In the genomic region with DNA sequence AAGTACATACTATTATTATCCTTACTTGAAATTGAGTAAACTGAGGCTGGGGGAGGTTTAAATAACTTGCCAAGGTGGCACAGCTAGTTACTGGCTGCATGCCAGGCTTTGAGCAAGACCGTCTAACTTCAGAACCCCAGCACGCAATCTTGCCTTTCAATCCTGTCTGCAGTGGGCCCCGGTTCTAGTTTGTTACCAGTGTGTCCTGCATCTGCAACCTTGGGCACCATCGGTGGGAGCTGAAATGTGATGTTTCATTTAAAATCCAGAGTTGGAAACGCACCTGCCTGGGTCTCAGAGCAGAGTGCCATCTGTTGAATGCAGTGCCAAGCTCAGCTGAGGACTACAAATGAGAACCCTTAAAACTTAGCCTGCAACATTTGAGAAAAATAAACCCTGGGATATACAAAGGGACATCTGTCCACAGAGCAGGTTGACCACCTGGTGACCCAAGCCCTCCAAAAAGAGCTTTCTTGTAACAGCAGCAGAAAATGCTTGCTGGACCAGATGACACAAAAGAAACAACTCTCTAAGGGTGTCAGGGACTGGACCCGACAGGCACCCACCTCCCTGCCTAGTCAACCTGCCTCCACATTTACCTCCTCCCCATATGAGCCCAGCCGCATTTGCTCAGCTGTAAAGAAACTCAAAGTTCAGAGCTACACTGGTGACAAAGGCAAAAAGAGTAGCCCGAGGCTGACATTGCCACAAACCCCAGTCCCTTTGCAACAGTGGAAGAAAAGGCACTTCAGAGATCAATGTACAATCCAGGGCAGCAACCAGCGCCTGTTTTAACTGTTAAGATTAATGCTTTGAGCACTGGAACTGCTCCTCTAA, we compare ENCODE assay signal across 9 cellular contexts. TPM values are rescaled to one million over a fixed set of nuclear protein-coding genes. Genes with fewer than 3 reads are reported as not detected.
DNase-seq lines count a peak whose midpoint lies in the region; ATAC-seq, FAIRE-seq and TF ChIP-seq lines count a peak whose summit lies in the region.
"Had no signal": no experiment of that assay in that cellular context is flagged by ENCODE, and none has a peak within 500 bp of the region (broad histone marks: within the 10 kb centered on the region; RNA-seq: fewer than 3 reads in every experiment).

No MANE protein-coding gene starts in this region.

- no peaks in the 10 kb centered on the region for H3K9me1 ChIP-seq in endothelial cell of umbilical vein (replicated peaks; ENCODE audit: control insufficient read depth, extremely low read depth, insufficient read depth, low read length)

- no peaks in the 10 kb centered on the region for H3K9me3 ChIP-seq in endothelial cell of umbilical vein (replicated peaks; ENCODE audit: control insufficient read depth, insufficient read depth, low read length)
- no peaks in the 10 kb centered on the region for H3K9me3 ChIP-seq in neuron (ENCODE audit: low read length)

- POLR2A ChIA-PET in BJ (lab: Charles Lee) = interaction anchor here (0.6 kb wide), 1 partner anchor 108 kb away, joined by 3 read pairs; no protein-coding TSS in a partner anchor
- POLR2A ChIA-PET in endothelial cell of umbilical vein (lab: Charles Lee) = no interaction called here

- dilution Hi-C loops in endothelial cell of umbilical vein (cut with MboI; ENCODE audit: extremely low pct_ligation_motif_present, low sequenced_read_pairs) = loop anchor here (25.0 kb wide), 1 partner anchor 141 kb away; no protein-coding TSS in a partner anchor

- H3K4me1 ChIP-seq in endothelial cell of umbilical vein (ENCODE audit: control insufficient read depth, extremely low read depth, insufficient read depth, low read length) = peaks cover 45% of the 10 kb centered on the region
- H3K4me1 ChIP-seq in neuron (ENCODE audit: insufficient read depth, low read length) = peaks cover 20% of the 10 kb centered on the region

- intact Hi-C loops in endothelial cell of umbilical vein (cut with micrococcal nuclease) = loop anchor here (2.0 kb wide), 1 partner anchor 41 kb away; no protein-coding TSS in a partner anchor

- no TSS peak for BruUV-seq in endothelial cell of umbilical vein (replicated peaks; lab: Mats Ljungman, UMichigan)

- no peak for TF ChIP-seq POLR2A in endothelial cell of umbilical vein (IDR thresholded peaks at IDR 0.05; ENCODE audit: low read depth, low read length)

- no peaks in the 10 kb centered on the region for H3K36me3 ChIP-seq in BJ (ENCODE audit: control insufficient read depth, insufficient read depth, low read length)
- no peaks in the 10 kb centered on the region for H3K36me3 ChIP-seq in endothelial cell of umbilical vein (ENCODE audit: control insufficient read depth in 2 of 2, extremely low read depth in 1 of 2, insufficient read depth in 2 of 2, low read length in 2 of 2)
- H3K36me3 ChIP-seq in neuron (ENCODE audit: insufficient read depth, low read length) = no peaks in the 10 kb centered on the region

- H4K20me1 ChIP-seq in endothelial cell of umbilical vein (replicated peaks; ENCODE audit: control insufficient read depth, extremely low read depth, insufficient read depth, low read length) = no peaks in the 10 kb centered on the region

- H3K79me2 ChIP-seq in endothelial cell of umbilical vein (ENCODE audit: control insufficient read depth, insufficient read depth, low read length) = peaks cover 10% of the 10 kb centered on the region

- H3K9ac ChIP-seq in endothelial cell of umbilical vein (replicated peaks; ENCODE audit: extremely low read depth, insufficient read depth, low read length) = no peak overlapping the region

- TF ChIP-seq CTCF in BJ (IDR thresholded peaks at IDR 0.05; ENCODE audit: insufficient read depth, low read depth, low read length) (no peak), endothelial cell of umbilical vein (IDR thresholded peaks at IDR 0.05; ENCODE audit: extremely low read depth in 1 of 2, insufficient read depth in 1 of 2, low read depth in 1 of 2, low read length in 2 of 2) (no peak)

- peak; percentile 26 for FAIRE-seq in endothelial cell of umbilical vein (lab: Jason Lieb, UNC)

- H3K4me3 ChIP-seq in BJ (ENCODE audit: low read depth, low read length) (peak overlapping the region; percentile 66), endothelial cell of umbilical vein (replicated peaks in 1 of 3; ENCODE audit: insufficient read depth in 1 of 3, low read depth in 1 of 3, low read length in 3 of 3) (peak overlapping the region in 2 of 3 experiments; percentile 14 to 79), neuron (ENCODE audit: low read length) (peak overlapping the region; percentile 50)

- H2AFZ ChIP-seq in endothelial cell of umbilical vein (ENCODE audit: low read depth, low read length) (no peak overlapping the region), neuron (ENCODE audit: low read depth, low read length) (no peak overlapping the region)

- no peak overlapping the region for H3K27ac ChIP-seq in endothelial cell of umbilical vein (ENCODE audit: insufficient read depth, low read depth, low read length)

- no peak for DNase-seq in BJ (ENCODE audit: low read depth)
- DNase-seq in NCI-H69 (lab: John Stamatoyannopoulos, UW) = peak; percentile 29
- DNase-seq in endothelial cell of umbilical vein (ENCODE audit: low read depth, low spot score) = no peak
- no peak for DNase-seq in iPS-NIHi11 (ENCODE audit: low spot score)
- DNase-seq: stimulated activated CD8-positive, alpha-beta memory T cell treated with anti-CD3 and anti-CD28 coated beads, Interleukin-4, amount 100 ng/mL, for 48 hours had no signal

- H3K27me3 ChIP-seq in BJ (ENCODE audit: control insufficient read depth, insufficient read depth, low read length) = no peaks in the 10 kb centered on the region
- no peaks in the 10 kb centered on the region for H3K27me3 ChIP-seq in endothelial cell of umbilical vein (ENCODE audit: control insufficient read depth in 2 of 2, insufficient read depth in 2 of 2, low read length in 2 of 2)
- H3K27me3 ChIP-seq in neuron (ENCODE audit: insufficient read depth, low read length) = peaks cover 29% of the 10 kb centered on the region

- CTCF ChIA-PET in BJ (lab: Yijun Ruan, JAX) (interaction anchor here (0.5 to 12.8 kb wide), 15 partner anchors 9 to 483 kb away, joined by 3 to 160 read pairs (median 3); no protein-coding TSS in a partner anchor), endothelial cell of umbilical vein (lab: Charles Lee) (interaction anchor here (1.2 to 8.0 kb wide), 8 partner anchors 10 to 141 kb away, joined by 3 to 102 read pairs (median 10); no protein-coding TSS in a partner anchor)

- ATAC-seq in GM19395 (IDR thresholded peaks at IDR 0.05; ENCODE audit: unreplicated experiment) = no peak
- no peak for ATAC-seq in HG02588 (IDR thresholded peaks at IDR 0.05; ENCODE audit: unreplicated experiment)
- no peak for ATAC-seq in GM21528 (IDR thresholded peaks at IDR 0.05; ENCODE audit: low FRiP score, unreplicated experiment)

- peak overlapping the region; percentile 81 for H3K4me2 ChIP-seq in endothelial cell of umbilical vein (ENCODE audit: insufficient read depth, low read length)

TF ChIP-seq in endothelial cell of umbilical vein, 7 proteins besides CTCF, POLR2A, EP300 and RAD21:
- TF ChIP-seq MYC (IDR thresholded peaks at IDR 0.05; ENCODE audit: low read depth, low read length) (no peak), GATA2 (IDR thresholded peaks at IDR 0.05; ENCODE audit: insufficient read depth, insufficient read length, low read depth, low read length) (no peak), FOS (IDR thresholded peaks at IDR 0.05; ENCODE audit: borderline replicate concordance, insufficient read depth, low read length) (no peak), JUN (IDR thresholded peaks at IDR 0.05; ENCODE audit: borderline replicate concordance, insufficient read depth, insufficient read length, low read depth) (no peak), EZH2 (IDR thresholded peaks at IDR 0.05; ENCODE audit: borderline replicate concordance, low read depth, low read length, severe bottlenecking) (no peak), MAX (IDR thresholded peaks at IDR 0.05; ENCODE audit: insufficient read depth, insufficient read length) (no peak)

RNA-seq across cellular contexts. Expression of gene SH3PXD2A, which starts 1.7 kb away (rescaled TPM):
- polyA plus RNA-seq in BJ (2011; rRNA removed) = 43.9 and 50.2 TPM in 2 replicates
- 48.0 and 49.7 TPM in 2 replicates for polyA minus RNA-seq in BJ (2011; rRNA and poly(A)+ RNA removed)
- total RNA-seq in endothelial cell of umbilical vein = 5.1 and 6.6 TPM in 2 replicates
- 1.3 and 1.4 TPM in 2 replicates for polyA plus RNA-seq in endothelial cell of umbilical vein
- polyA plus RNA-seq in endothelial cell of umbilical vein (2011; cell fraction: cytosol; rRNA removed) = 1.4 and 1.7 TPM in 2 replicates
- 4.3 and 4.8 TPM in 2 replicates for polyA plus RNA-seq in endothelial cell of umbilical vein (2011; cell fraction: nucleus; rRNA removed)
- 5.7 and 6.1 TPM in 2 replicates for polyA plus RNA-seq in endothelial cell of umbilical vein (2012)
- polyA minus RNA-seq in endothelial cell of umbilical vein = 3.3 and 3.7 TPM in 2 replicates
- 12.9 TPM for polyA minus RNA-seq in endothelial cell of umbilical vein (2011; cell fraction: cytosol; rRNA and poly(A)+ RNA removed)
- 3.1 and 3.5 TPM in 2 replicates for polyA minus RNA-seq in endothelial cell of umbilical vein (2011; cell fraction: nucleus; rRNA and poly(A)+ RNA removed)
